ENCODE assay signal across 10 cellular contexts in genomic region chr18:22324191-22325131, GRCh38.
DNase-seq lines count a peak whose midpoint lies in the region; ATAC-seq, FAIRE-seq and TF ChIP-seq lines count a peak whose summit lies in the region.
"Had no signal": no experiment of that assay in that cellular context is flagged by ENCODE, and none has a peak within 500 bp of the region (broad histone marks: within the 10 kb centered on the region; RNA-seq: fewer than 3 reads in every experiment).

No MANE protein-coding gene starts in this region.

- H3K79me2 ChIP-seq in H1 (ENCODE audit: control insufficient read depth in 1 of 2, insufficient read depth in 2 of 2, low read length in 2 of 2), result no peaks in the 10 kb centered on the region

- no peak overlapping the region for H4K5ac ChIP-seq in H1 (ENCODE audit: insufficient read length, low read depth, low read length)

- TF ChIP-seq POLR2A in H1 (IDR thresholded peaks at IDR 0.05; ENCODE audit: control extremely low read depth in 1 of 2, low read depth in 2 of 2, low read length in 2 of 2) (no peak), thyroid gland (IDR thresholded peaks at IDR 0.05) (no peak)

- no peaks in the 10 kb centered on the region; the same call in 1 of the 2 replicates for H3K23me2 ChIP-seq in H1 (ENCODE audit: low read depth, low read length)

- H2BK5ac ChIP-seq in H1 (ENCODE audit: low read depth, low read length), result no peak overlapping the region

- H3K4me2 ChIP-seq in H1 (ENCODE audit: insufficient read depth in 1 of 2, low read depth in 2 of 2, low read length in 2 of 2), result peak overlapping the region; percentile 76 to 82

- H3K56ac ChIP-seq in H1 (replicated peaks; ENCODE audit: insufficient read length, low read depth, low read length), result no peak overlapping the region

- 14% methylated on average over 29 of the region's 30 CpGs; no CpG with 5 or more reads in 1 of the 2 experiments for WGBS in H1 (ENCODE audit: extremely low coverage in 1 of 2, insufficient coverage in 1 of 2, insufficient read length in 1 of 2, insufficient replicate concordance in 2 of 2, low coverage in 1 of 2, low lambda C conversion rate in 2 of 2, missing lambda C conversion rate in 1 of 2), 2 experiments
- 8 to 21% methylated on average over 30 of the region's 30 CpGs for WGBS in lung, 2 donors
- 20 to 22% methylated on average over 28 to 30 of the region's 30 CpGs for WGBS in thyroid gland, 2 donors

- no peak overlapping the region for H3K4ac ChIP-seq in H1 (replicated peaks; ENCODE audit: insufficient read length, low read depth, low read length)

- H3K79me1 ChIP-seq in H1 (ENCODE audit: low read depth, low read length), result no peaks in the 10 kb centered on the region

- no peak for FAIRE-seq in H1 (lab: Jason Lieb, UNC)

- TF ChIP-seq RAD21 in H1 (IDR thresholded peaks at IDR 0.05 in 1 of 2, conservative IDR thresholded peaks at IDR 0.05 in 1 of 2; ENCODE audit: low read depth in 2 of 2, low read length in 2 of 2), result peak in 1 of 2 experiments; percentile 19; a peak in 1 of 4 replicates

- no peak overlapping the region for H3K23ac ChIP-seq in H1 (ENCODE audit: insufficient read length)

- no peak overlapping the region for H2BK120ac ChIP-seq in H1 (replicated peaks; ENCODE audit: low read depth, low read length)

- POLR2A ChIA-PET in H1 (lab: Charles Lee; ENCODE audit: partially characterized antibody), result no interaction called here

- H3K27ac ChIP-seq in H1 (ENCODE audit: low read depth, low read length) (no peak overlapping the region), lung (ENCODE audit: low read depth in 1 of 2, low read length in 1 of 2) (peak overlapping the region in 1 of 2 donors; percentile 60), thyroid gland (peak overlapping the region; percentile 24 to 27 (median 26))

- H3K27me3 ChIP-seq in H1 (replicated peaks in 1 of 4; ENCODE audit: control insufficient read depth in 3 of 4, extremely low read depth in 1 of 4, insufficient read depth in 3 of 4, low read length in 3 of 4) (peaks cover 0 to 17% (median 4%) of the 10 kb centered on the region in 4 experiments; a peak in 5 of 7 replicates), lung (ENCODE audit: control insufficient read depth, insufficient read depth) (no peaks in the 10 kb centered on the region), thyroid gland (no peaks in the 10 kb centered on the region)

- intact Hi-C loops in thyroid gland (cut with DNase I), result no loop called here

- H2AK5ac ChIP-seq in H1 (ENCODE audit: low read depth, low read length), result no peak overlapping the region

- H3K9me3 ChIP-seq in H1 (ENCODE audit: insufficient read depth in 2 of 2, low read depth in 1 of 2, low read length in 1 of 2) (no peaks in the 10 kb centered on the region), lung (ENCODE audit: control insufficient read depth in 2 of 2, insufficient read depth in 1 of 2, low read length in 1 of 2) (no peaks in the 10 kb centered on the region), thyroid gland (no peaks in the 10 kb centered on the region)

- CTCF ChIA-PET in H1 (lab: Charles Lee; ENCODE audit: partially characterized antibody), result interaction anchor here (0.6 to 1.9 kb wide), 11 partner anchors 9 to 396 kb away, joined by 3 to 8 read pairs (median 4); no protein-coding TSS in a partner anchor

- H4K8ac ChIP-seq in H1 (ENCODE audit: extremely low read depth, insufficient read depth, low read length), result no peak overlapping the region

- TF ChIP-seq EP300 in H1 (IDR thresholded peaks at IDR 0.05; ENCODE audit: borderline replicate concordance in 1 of 2, low read depth in 2 of 2, low read length in 2 of 2), result no peak

- peak; percentile 16 to 33 (median 30) for TF ChIP-seq CTCF in H1 (IDR thresholded peaks at IDR 0.05; ENCODE audit: control extremely low read depth in 1 of 3, insufficient read depth in 1 of 3, low read depth in 1 of 3, low read length in 3 of 3)
- TF ChIP-seq CTCF in lung (IDR thresholded peaks at IDR 0.05; ENCODE audit: control extremely low read depth, extremely low read depth), result no peak
- peak in 4 of 6 experiments; percentile 11 to 38 (median 30) for TF ChIP-seq CTCF in thyroid gland (IDR thresholded peaks at IDR 0.05)

- no peak overlapping the region for H2BK12ac ChIP-seq in H1 (ENCODE audit: low read depth, low read length)

- H2AFZ ChIP-seq in H1 (ENCODE audit: low read length), result peak overlapping the region; percentile 15

- H3K4me1 ChIP-seq in H1 (replicated peaks in 1 of 4; ENCODE audit: control insufficient read depth in 3 of 4, insufficient read depth in 4 of 4, low read length in 3 of 4), result peaks cover 0 to 7% (median 3%) of the 10 kb centered on the region in 4 experiments; a peak in 6 of 7 replicates
- H3K4me1 ChIP-seq in lung (ENCODE audit: control insufficient read depth in 2 of 2, insufficient read depth in 2 of 2, low read length in 2 of 2), result no peaks in the 10 kb centered on the region
- peaks cover 13 to 14% of the 10 kb centered on the region in 2 donors for H3K4me1 ChIP-seq in thyroid gland

- H3K14ac ChIP-seq in H1 (ENCODE audit: insufficient read length), result no peak overlapping the region

- H3K18ac ChIP-seq in H1 (ENCODE audit: extremely low read depth, low read length), result no peak overlapping the region

- no peak overlapping the region for H3K9ac ChIP-seq in H1 (replicated peaks in 1 of 4; ENCODE audit: extremely low read depth in 1 of 4, low read depth in 3 of 4, low read length in 3 of 4)

- no peaks in the 10 kb centered on the region for H4K20me1 ChIP-seq in H1 (replicated peaks in 1 of 2; ENCODE audit: control insufficient read depth in 1 of 2, insufficient read depth in 2 of 2, low read length in 2 of 2)

- ATAC-seq in lung (ENCODE audit: insufficient read depth, low FRiP score), result peak; percentile 88
- ATAC-seq in HG02623 (IDR thresholded peaks at IDR 0.05; ENCODE audit: unreplicated experiment), result no peak
- ATAC-seq: SK-N-SH treated with all-trans-retinoic acid at 6 μM for 48 hours had no signal

- no peak overlapping the region for H2BK20ac ChIP-seq in H1 (ENCODE audit: low read length)

- H3K36me3 ChIP-seq in H1 (ENCODE audit: control insufficient read depth in 2 of 4, insufficient read depth in 4 of 4, low read length in 3 of 4) (no peaks in the 10 kb centered on the region), lung (ENCODE audit: control insufficient read depth in 2 of 2, insufficient read depth in 2 of 2, low read length in 2 of 2) (no peaks in the 10 kb centered on the region), thyroid gland (no peaks in the 10 kb centered on the region)

- H4K91ac ChIP-seq in H1 (replicated peaks; ENCODE audit: insufficient read length, low read length), result no peak overlapping the region

- H2BK15ac ChIP-seq in H1 (ENCODE audit: low read length), result no peak overlapping the region

- H3K4me3 ChIP-seq in H1 (ENCODE audit: extremely low read depth in 1 of 4, insufficient read depth in 2 of 4, low read depth in 3 of 4, low read length in 4 of 4), result peak overlapping the region; percentile 27 to 52 (median 37); a peak in 6 of 8 replicates
- H3K4me3 ChIP-seq in lung, result no peak overlapping the region
- H3K4me3 ChIP-seq in thyroid gland (replicated peaks in 1 of 3), result peak overlapping the region in 1 of 3 donors; percentile 12

- DNase-seq in NCI-H146 (lab: John Stamatoyannopoulos, UW) (peak; percentile 47), NCI-H146 treated with DMSO at 0.1 percent for 48 hours (lab: John Stamatoyannopoulos, UW; ENCODE audit: unreplicated experiment) (no peak), H1 (ENCODE audit: low read depth in 1 of 2, low spot score in 2 of 2) (peak in 1 of 2 experiments; percentile 67), lung (ENCODE audit: low spot score) (peak; percentile 62), thyroid gland (peak; percentile 89 to 90), GOT3 (lab: John Stamatoyannopoulos, UW) (no peak), LoVo (ENCODE audit: low spot score) (no peak)
- DNase-seq: glutamatergic neuron had no signal

TF ChIP-seq in H1, 55 proteins besides CTCF, POLR2A, EP300 and RAD21 (continues in another document):
- no peak for TF ChIP-seq KDM5A (IDR thresholded peaks at IDR 0.05; ENCODE audit: low read length)
- TF ChIP-seq HDAC6 (IDR thresholded peaks at IDR 0.05; ENCODE audit: low read depth, low read length), result no peak
- peak; percentile 36 for TF ChIP-seq RNF2 (IDR thresholded peaks at IDR 0.05; ENCODE audit: borderline replicate concordance, low read depth, low read length, missing control alignments, poor library complexity, severe bottlenecking)
- TF ChIP-seq MAX (IDR thresholded peaks at IDR 0.05), result peak; percentile 82
- peak; percentile 22 for TF ChIP-seq TAF7 (optimal IDR thresholded peaks at IDR 0.05; ENCODE audit: borderline replicate concordance, low read depth, low read length)
- TF ChIP-seq NANOG (IDR thresholded peaks at IDR 0.05; ENCODE audit: insufficient read depth, low read depth, low read length, poor library complexity, severe bottlenecking), result no peak
- TF ChIP-seq BACH1 (IDR thresholded peaks at IDR 0.05; ENCODE audit: low read length), result peak; percentile 63
- TF ChIP-seq CBX5 (IDR thresholded peaks at IDR 0.05; ENCODE audit: low read depth, low read length), result no peak
- TF ChIP-seq KDM4A (IDR thresholded peaks at IDR 0.05; ENCODE audit: low read depth, low read length, severe bottlenecking), result peak; percentile 75
- no peak for TF ChIP-seq TCF12 (IDR thresholded peaks at IDR 0.05; ENCODE audit: low read depth, low read length)
- TF ChIP-seq SAP30 (IDR thresholded peaks at IDR 0.05; ENCODE audit: insufficient read depth, insufficient replicate concordance, low read length), result no peak
- no peak for TF ChIP-seq ZNF274 (IDR thresholded peaks at IDR 0.05; ENCODE audit: borderline replicate concordance, extremely low read depth, low read length)
- TF ChIP-seq CHD1 (IDR thresholded peaks at IDR 0.05; ENCODE audit: low read depth, low read length), result no peak
- no peak for TF ChIP-seq SP2 (IDR thresholded peaks at IDR 0.05; ENCODE audit: low read length)
- TF ChIP-seq HDAC2 (IDR thresholded peaks at IDR 0.05; ENCODE audit: borderline replicate concordance in 1 of 2, low read depth in 2 of 2, low read length in 2 of 2), result peak; percentile 29 to 60; a peak in 1 of 4 replicates
- TF ChIP-seq E2F6 (IDR thresholded peaks at IDR 0.05), result peak; percentile 73

Comparison
In these comparisons a context has a peak if more than half of its experiments do, and no peak if none do; other contexts are left out.
1. DNase-seq: peak in NCI-H146 (single experiment), lung (single experiment) and thyroid gland (2 of 2); none in NCI-H146 treated with DMSO at 0.1 percent for 48 hours (single experiment), GOT3 (single experiment) and LoVo (single experiment).